In the genomic region with DNA sequence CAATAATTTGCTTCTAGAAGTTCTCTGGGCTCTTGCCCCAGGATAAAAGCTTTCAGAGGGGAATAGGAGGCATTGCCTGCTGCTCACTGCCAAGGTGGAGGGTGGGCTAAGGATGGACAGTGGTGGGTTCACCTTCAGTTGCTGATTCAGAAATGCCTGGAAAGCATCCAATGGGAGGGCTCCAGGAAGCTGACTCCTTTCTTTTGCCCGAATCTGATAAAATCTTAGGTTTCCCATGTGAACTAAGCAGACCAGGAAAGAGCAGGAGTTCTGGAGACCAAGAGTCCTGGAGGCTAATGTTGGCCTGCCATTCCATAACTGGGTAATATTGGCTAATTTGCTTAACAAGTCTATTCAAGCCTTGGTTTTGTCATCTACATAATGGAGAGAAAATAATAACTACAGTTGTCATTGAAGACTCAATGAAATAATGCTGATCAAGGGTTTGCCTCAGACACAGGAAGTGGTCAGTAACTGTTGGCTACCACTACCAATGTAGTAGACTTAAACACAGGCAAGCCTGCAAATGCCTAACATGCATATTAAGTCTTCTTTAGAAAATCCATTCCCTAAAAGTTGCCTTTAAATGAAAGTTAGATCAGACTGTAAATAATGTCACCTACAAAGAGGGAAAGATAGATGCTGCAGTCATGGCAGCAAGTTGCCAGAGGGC, we compare ENCODE assay signal across 20 cellular contexts.
DNase-seq lines count a peak whose midpoint lies in the region; ATAC-seq and TF ChIP-seq lines count a peak whose summit lies in the region.
"Had no signal": no experiment of that assay in that cellular context is flagged by ENCODE, and none has a peak within 500 bp of the region (broad histone marks: within the 10 kb centered on the region; RNA-seq: fewer than 3 reads in every experiment).

No MANE protein-coding gene starts in this region.

- H3K27me3 ChIP-seq in uterus, result no peaks in the 10 kb centered on the region
- H3K27me3 ChIP-seq: BLaER1 treated with 17β-estradiol and CSF1 and Interleukin-3, amounts not matched to agents 10 nM and 100 nM; SJSA1 had no signal

- H3K9me3 ChIP-seq in uterus, result no peaks in the 10 kb centered on the region
- H3K9me3 ChIP-seq: BLaER1 treated with 17β-estradiol and CSF1 and Interleukin-3, amounts not matched to agents 10 nM and 100 nM; SJSA1 had no signal

- H3K27ac ChIP-seq in uterus, result no peak overlapping the region
- H3K27ac ChIP-seq: KMS-11, SJSA1 had no signal

- H3K4me1 ChIP-seq in uterus, result no peaks in the 10 kb centered on the region

- DNase-seq in A172 (ENCODE audit: low spot score) (peak; percentile 14), HT1080 (ENCODE audit: low read depth) (peak; percentile 67), RPMI7951 (ENCODE audit: low read depth) (peak; percentile 25), fibroblast of pulmonary artery (ENCODE audit: low read depth) (peak; percentile 9), NCI-H345 treated with DMSO at 0.1 percent for 48 hours (lab: John Stamatoyannopoulos, UW; ENCODE audit: unreplicated experiment) (no peak), EL (no peak), uterus (no peak)
- DNase-seq: AML-193; CD4-positive, alpha-beta T cell; H9; NCI-H1105; NCI-H1436 treated with DMSO at 0.1 percent for 48 hours; NCI-H2029; NCI-H526 treated with DMSO at 0.1 percent for 48 hours; T-helper 1 cell had no signal

- intact Hi-C loops in uterus (cut with DNase I; ENCODE audit: low total_unique reads), result no loop called here

- H3K4me3 ChIP-seq in fibroblast of pulmonary artery (replicated peaks; ENCODE audit: low read depth, low read length) (no peak overlapping the region), uterus (no peak overlapping the region)
- H3K4me3 ChIP-seq: BLaER1 treated with 17β-estradiol and CSF1 and Interleukin-3, amounts not matched to agents 10 nM and 100 nM; GM23338; SJSA1 had no signal

- TF ChIP-seq CTCF in fibroblast of pulmonary artery (IDR thresholded peaks at IDR 0.05; ENCODE audit: low read length, missing control alignments) (no peak), uterus (IDR thresholded peaks at IDR 0.05) (no peak)

- no peak for ATAC-seq in GM21786 (IDR thresholded peaks at IDR 0.05; ENCODE audit: unreplicated experiment)
- ATAC-seq: GM23338 had no signal

- no peak for TF ChIP-seq POLR2A in uterus (IDR thresholded peaks at IDR 0.05)

- no peaks in the 10 kb centered on the region for H3K36me3 ChIP-seq in uterus
- H3K36me3 ChIP-seq: BLaER1 treated with 17β-estradiol and CSF1 and Interleukin-3, amounts not matched to agents 10 nM and 100 nM; SJSA1 had no signal

Comparison
In these comparisons a context has a peak if more than half of its experiments do, and no peak if none do; other contexts are left out.
1. DNase-seq: peak in A172 (single experiment), HT1080 (single experiment), RPMI7951 (single experiment) and fibroblast of pulmonary artery (single experiment); none in NCI-H345 treated with DMSO at 0.1 percent for 48 hours (single experiment), EL (single experiment) and uterus (0 of 2).